Comparison of ENCODE assay signal across 28 cellular contexts in genomic region chr1:39981385-39981784, GRCh38. TPM values are rescaled to one million over a fixed set of nuclear protein-coding genes. Genes with fewer than 3 reads are reported as not detected.
DNase-seq lines count a peak whose midpoint lies in the region; ATAC-seq and TF ChIP-seq lines count a peak whose summit lies in the region.
"Had no signal": no experiment of that assay in that cellular context is flagged by ENCODE, and none has a peak within 500 bp of the region (broad histone marks: within the 10 kb centered on the region; RNA-seq: fewer than 3 reads in every experiment).

No MANE protein-coding gene starts in this region.

- no peaks in the 10 kb centered on the region for H3K9me2 ChIP-seq in SK-N-SH

- H3K9me3 Mint-ChIP-seq in activated T-helper 1 cell treated with anti-CD3 and anti-CD28 coated beads, Interleukin-12 subunit alpha, Interleukin-12 subunit beta, Interleukin-2, Interleukin-4 antibody, amounts not matched to agents 30 ng/mL and 10 ng/mL and 1 ng/mL, durations not matched to agents 14 hours and 24 hours and 36 hours, result no peaks in the 10 kb centered on the region
- peaks cover 5% of the 10 kb centered on the region for H3K9me3 Mint-ChIP-seq in type B pancreatic cell
- H3K9me3 Mint-ChIP-seq: activated CD4-positive, alpha-beta T cell treated with anti-CD3 and anti-CD28 coated beads, Interleukin-2, amount 10 ng/mL, durations not matched to agents 24 days and 14 days; dendritic cell treated with granulocyte-macrophage colony-stimulating factor and Interleukin-4, amounts not matched to agents 40 ng/mL and 50 ng/mL, for 4 days; endodermal cell; naive thymus-derived CD8-positive, alpha-beta T cell had no signal

- WGBS in SK-N-SH (ENCODE audit: low lambda C conversion rate), result 93% methylated on average over 9 of the region's 9 CpGs

- H3K4me3 Mint-ChIP-seq in activated T-helper 1 cell treated with anti-CD3 and anti-CD28 coated beads, Interleukin-12 subunit alpha, Interleukin-12 subunit beta, Interleukin-2, Interleukin-4 antibody, amounts not matched to agents 30 ng/mL and 10 ng/mL and 1 ng/mL, durations not matched to agents 14 hours and 24 hours and 36 hours, result no peak overlapping the region
- no peak overlapping the region for H3K4me3 Mint-ChIP-seq in type B pancreatic cell
- H3K4me3 Mint-ChIP-seq: activated CD4-positive, alpha-beta T cell treated with anti-CD3 and anti-CD28 coated beads, Interleukin-2, amount 10 ng/mL, durations not matched to agents 24 days and 14 days; dendritic cell treated with granulocyte-macrophage colony-stimulating factor and Interleukin-4, amounts not matched to agents 40 ng/mL and 50 ng/mL, for 4 days; endodermal cell; mesothelial cell of epicardium; naive thymus-derived CD8-positive, alpha-beta T cell had no signal

- POLR2A ChIA-PET in SK-N-SH (lab: Yijun Ruan, JAX), result no interaction called here

- intact Hi-C loops in activated T-helper 1 cell treated with anti-CD3 and anti-CD28 coated beads, Interleukin-12 subunit alpha, Interleukin-12 subunit beta, Interleukin-2, Interleukin-4 antibody, amounts not matched to agents 30 ng/mL and 10 ng/mL and 1 ng/mL, durations not matched to agents 14 hours and 24 hours and 36 hours (cut with micrococcal nuclease), result no loop called here
- intact Hi-C loops in Right ventricle myocardium superior (cut with DNase I), result no loop called here

- H2AFZ ChIP-seq in SK-N-SH (ENCODE audit: low read depth), result no peak overlapping the region

- no peak overlapping the region for H3K4me3 ChIP-seq in SK-N-SH (ENCODE audit: low read depth in 2 of 2, low read length in 1 of 2)
- H3K4me3 ChIP-seq: heart right ventricle, psoas muscle, tibial nerve had no signal

- ATAC-seq in SK-N-SH treated with all-trans-retinoic acid at 6 μM for 48 hours (no peak), foreskin keratinocyte (no peak), Right ventricle myocardium superior (ENCODE audit: poor library complexity) (no peak), HG02981 (IDR thresholded peaks at IDR 0.05; ENCODE audit: unreplicated experiment) (no peak), GM18907 (IDR thresholded peaks at IDR 0.05; ENCODE audit: unreplicated experiment) (no peak)
- ATAC-seq: heart right ventricle; naive thymus-derived CD8-positive, alpha-beta T cell; psoas muscle had no signal

- H3F3A ChIP-seq in SK-N-SH (replicated peaks; ENCODE audit: insufficient read depth), result peaks cover 4% of the 10 kb centered on the region

- TF ChIP-seq RAD21 in SK-N-SH (IDR thresholded peaks at IDR 0.05; ENCODE audit: low read length), result no peak

- H3K4me1 Mint-ChIP-seq in activated T-helper 1 cell treated with anti-CD3 and anti-CD28 coated beads, Interleukin-12 subunit alpha, Interleukin-12 subunit beta, Interleukin-2, Interleukin-4 antibody, amounts not matched to agents 30 ng/mL and 10 ng/mL and 1 ng/mL, durations not matched to agents 14 hours and 24 hours and 36 hours (ENCODE audit: low read depth), result no peaks in the 10 kb centered on the region
- peaks cover 13% of the 10 kb centered on the region for H3K4me1 Mint-ChIP-seq in type B pancreatic cell (ENCODE audit: unreplicated experiment)
- H3K4me1 Mint-ChIP-seq: activated CD4-positive, alpha-beta T cell treated with anti-CD3 and anti-CD28 coated beads, Interleukin-2, amount 10 ng/mL, durations not matched to agents 24 days and 14 days had no signal

- no peak overlapping the region for H3K9ac ChIP-seq in SK-N-SH

- peak overlapping the region; percentile 61 for H3K27ac Mint-ChIP-seq in activated T-helper 1 cell treated with anti-CD3 and anti-CD28 coated beads, Interleukin-12 subunit alpha, Interleukin-12 subunit beta, Interleukin-2, Interleukin-4 antibody, amounts not matched to agents 30 ng/mL and 10 ng/mL and 1 ng/mL, durations not matched to agents 14 hours and 24 hours and 36 hours
- H3K27ac Mint-ChIP-seq in type B pancreatic cell, result peak overlapping the region; percentile 43
- H3K27ac Mint-ChIP-seq: activated CD4-positive, alpha-beta T cell treated with anti-CD3 and anti-CD28 coated beads, Interleukin-2, amount 10 ng/mL, durations not matched to agents 24 days and 14 days; dendritic cell treated with granulocyte-macrophage colony-stimulating factor and Interleukin-4, amounts not matched to agents 40 ng/mL and 50 ng/mL, for 4 days; mesothelial cell of epicardium had no signal

- no peaks in the 10 kb centered on the region for H3K9me3 ChIP-seq in SK-N-SH
- H3K9me3 ChIP-seq: heart right ventricle, psoas muscle, tibial nerve had no signal

- TF ChIP-seq CTCF in SK-N-SH (IDR thresholded peaks at IDR 0.05), result no peak
- no peak for TF ChIP-seq CTCF in foreskin keratinocyte (conservative IDR thresholded peaks at IDR 0.05)
- TF ChIP-seq CTCF in type B pancreatic cell (conservative IDR thresholded peaks at IDR 0.05), result no peak

- CTCF ChIA-PET in SK-N-SH (lab: Yijun Ruan, JAX), result interaction anchor here (0.9 to 2.4 kb wide), 5 partner anchors 7 to 163 kb away, joined by 3 to 9 read pairs (median 3); partner anchors contain the start of gene MYCL

- H3K27me3 ChIP-seq in SK-N-SH (ENCODE audit: insufficient read depth) (no peaks in the 10 kb centered on the region), foreskin keratinocyte (no peaks in the 10 kb centered on the region)
- H3K27me3 ChIP-seq: heart right ventricle, tibial nerve had no signal

- TF ChIP-seq EP300 in SK-N-SH (IDR thresholded peaks at IDR 0.05; ENCODE audit: borderline replicate concordance in 1 of 2, low read depth in 1 of 2, low read length in 1 of 2), result no peak

- DNase-seq in SK-N-SH (no peak), foreskin keratinocyte (no peak), type B pancreatic cell (ENCODE audit: extremely low spot score, unreplicated experiment) (no peak), Right ventricle myocardium superior (no peak)
- DNase-seq in activated T-helper 1 cell treated with anti-CD3 and anti-CD28 coated beads, Interleukin-12 subunit alpha, Interleukin-12 subunit beta, Interleukin-2, Interleukin-4 antibody, amounts not matched to agents 30 ng/mL and 10 ng/mL and 1 ng/mL, durations not matched to agents 14 hours and 24 hours and 36 hours (ENCODE audit: low spot score), result no peak
- DNase-seq: activated CD4-positive, alpha-beta T cell treated with anti-CD3 and anti-CD28 coated beads, Interleukin-2, amount 10 ng/mL, durations not matched to agents 24 days and 14 days; activated gamma-delta T cell; central memory CD4-positive, alpha-beta T cell; foreskin melanocyte; heart right ventricle; Karpas-422; naive thymus-derived CD8-positive, alpha-beta T cell; NCI-H1417 treated with DMSO at 0.1 percent for 48 hours; NCI-H2081; NCI-H2227 treated with DMSO at 0.1 percent for 48 hours; NCI-H526 treated with DMSO at 0.1 percent for 48 hours; psoas muscle; SIG-M5; stimulated activated CD4-positive, alpha-beta T cell treated with anti-CD3 and anti-CD28 coated beads, Interleukin-4, amount 100 ng/mL, for 24 hours had no signal

- H3K79me2 ChIP-seq in SK-N-SH (ENCODE audit: insufficient read depth), result no peaks in the 10 kb centered on the region

- H3K4me2 ChIP-seq in SK-N-SH, result peak overlapping the region; percentile 22

- no peaks in the 10 kb centered on the region for H3K36me3 ChIP-seq in SK-N-SH (replicated peaks in 1 of 2; ENCODE audit: control insufficient read depth in 1 of 2, insufficient read depth in 2 of 2, low read length in 1 of 2)
- H3K36me3 ChIP-seq: heart right ventricle, tibial nerve had no signal

- H3K27ac ChIP-seq in SK-N-SH (ENCODE audit: low read depth in 2 of 2, low read length in 1 of 2) (peak overlapping the region in 1 of 2 experiments; percentile 32; a peak in 1 of 4 replicates), foreskin keratinocyte (peak overlapping the region; percentile 82)
- H3K27ac ChIP-seq: 22Rv1, heart right ventricle, HL-60, psoas muscle had no signal

- H3K36me3 Mint-ChIP-seq in activated T-helper 1 cell treated with anti-CD3 and anti-CD28 coated beads, Interleukin-12 subunit alpha, Interleukin-12 subunit beta, Interleukin-2, Interleukin-4 antibody, amounts not matched to agents 30 ng/mL and 10 ng/mL and 1 ng/mL, durations not matched to agents 14 hours and 24 hours and 36 hours (ENCODE audit: low read depth), result no peaks in the 10 kb centered on the region
- H3K36me3 Mint-ChIP-seq in type B pancreatic cell, result no peaks in the 10 kb centered on the region
- H3K36me3 Mint-ChIP-seq: naive thymus-derived CD8-positive, alpha-beta T cell had no signal

- H3K4me1 ChIP-seq in SK-N-SH (ENCODE audit: control insufficient read depth in 1 of 2, insufficient read depth in 2 of 2, low read depth in 1 of 2, low read length in 1 of 2), result peaks cover 0 to 7% of the 10 kb centered on the region in 2 experiments; a peak in 2 of 4 replicates
- peaks cover 34% of the 10 kb centered on the region for H3K4me1 ChIP-seq in foreskin keratinocyte
- H3K4me1 ChIP-seq: heart right ventricle, psoas muscle, tibial nerve had no signal

- no peaks in the 10 kb centered on the region for H4K20me1 ChIP-seq in SK-N-SH (ENCODE audit: insufficient read depth)

- peaks cover 4% of the 10 kb centered on the region for H3K27me3 Mint-ChIP-seq in activated T-helper 1 cell treated with anti-CD3 and anti-CD28 coated beads, Interleukin-12 subunit alpha, Interleukin-12 subunit beta, Interleukin-2, Interleukin-4 antibody, amounts not matched to agents 30 ng/mL and 10 ng/mL and 1 ng/mL, durations not matched to agents 14 hours and 24 hours and 36 hours (ENCODE audit: insufficient read depth)
- no peaks in the 10 kb centered on the region for H3K27me3 Mint-ChIP-seq in type B pancreatic cell
- H3K27me3 Mint-ChIP-seq: activated CD4-positive, alpha-beta T cell treated with anti-CD3 and anti-CD28 coated beads, Interleukin-2, amount 10 ng/mL, durations not matched to agents 24 days and 14 days; dendritic cell treated with granulocyte-macrophage colony-stimulating factor and Interleukin-4, amounts not matched to agents 40 ng/mL and 50 ng/mL, for 4 days; naive thymus-derived CD8-positive, alpha-beta T cell had no signal

RNA-seq across cellular contexts. Expression of gene MFSD2A, which starts 26.4 kb away (rescaled TPM):
- 4.1 and 6.3 TPM in 2 replicates for polyA plus RNA-seq in SK-N-SH (2012; rRNA removed)
- 3.8 and 5.1 TPM in 2 replicates for polyA plus RNA-seq in SK-N-SH (2012; cell fraction: cytosol; rRNA removed)
- 13.6 and 17.5 TPM in 2 replicates for polyA plus RNA-seq in SK-N-SH (2012; cell fraction: nucleus; rRNA removed)
- 55.3 and 56.2 TPM in 2 replicates for total RNA-seq in activated T-helper 1 cell treated with anti-CD3 and anti-CD28 coated beads, Interleukin-12 subunit alpha, Interleukin-12 subunit beta, Interleukin-2, Interleukin-4 antibody, amounts not matched to agents 30 ng/mL and 10 ng/mL and 1 ng/mL, durations not matched to agents 14 hours and 24 hours and 36 hours
- 55.1 and 62.0 TPM in 2 replicates for total RNA-seq in foreskin keratinocyte
- 47.6 and 49.8 TPM in 2 replicates for polyA plus RNA-seq in foreskin keratinocyte
- total RNA-seq in type B pancreatic cell (ENCODE audit: low replicate concordance), result 6.1 and 7.3 TPM in 2 replicates
- total RNA-seq in Right ventricle myocardium superior, result 0.22 TPM

RNA-seq across cellular contexts. Expression of gene CAP1, which starts 59.1 kb away (rescaled TPM):
- polyA plus RNA-seq in SK-N-SH (2012; rRNA removed) (244 and 330 TPM in 2 replicates), foreskin keratinocyte (440 and 451 TPM in 2 replicates)
- polyA plus RNA-seq in SK-N-SH (2012; cell fraction: cytosol; rRNA removed), result 301 and 309 TPM in 2 replicates
- polyA plus RNA-seq in SK-N-SH (2012; cell fraction: nucleus; rRNA removed), result 130 and 274 TPM in 2 replicates
- total RNA-seq in activated T-helper 1 cell treated with anti-CD3 and anti-CD28 coated beads, Interleukin-12 subunit alpha, Interleukin-12 subunit beta, Interleukin-2, Interleukin-4 antibody, amounts not matched to agents 30 ng/mL and 10 ng/mL and 1 ng/mL, durations not matched to agents 14 hours and 24 hours and 36 hours, result 421 and 435 TPM in 2 replicates
- total RNA-seq in foreskin keratinocyte (787 and 894 TPM in 2 replicates), type B pancreatic cell (ENCODE audit: low replicate concordance) (210 and 274 TPM in 2 replicates), Right ventricle myocardium superior (72.6 TPM)
